ENCODE assay signal across 9 cellular contexts in genomic region chr11:115334932-115335788, GRCh38.
DNase-seq lines count a peak whose midpoint lies in the region; ATAC-seq and TF ChIP-seq lines count a peak whose summit lies in the region.
"Had no signal": no experiment of that assay in that cellular context is flagged by ENCODE, and none has a peak within 500 bp of the region (broad histone marks: within the 10 kb centered on the region; RNA-seq: fewer than 3 reads in every experiment).

No MANE protein-coding gene starts in this region.

- no peak overlapping the region for H3K27ac ChIP-seq in body of pancreas

- peak; percentile 61 for TF ChIP-seq CTCF in GM10248 (IDR thresholded peaks at IDR 0.05; ENCODE audit: control extremely low read depth, extremely low read depth, low read depth, missing control alignments)
- TF ChIP-seq CTCF in body of pancreas (IDR thresholded peaks at IDR 0.05), result peak; percentile 60 to 69 (median 65)

- POLR2A ChIA-PET in GM10248 (lab: Yijun Ruan, JAX), result no interaction called here

- 44 to 46% methylated on average over 3 of the region's 3 CpGs for WGBS in body of pancreas, 2 donors

- no peaks in the 10 kb centered on the region for H3K27me3 ChIP-seq in body of pancreas

- H3K36me3 ChIP-seq in body of pancreas (replicated peaks in 1 of 2; ENCODE audit: insufficient read depth in 1 of 2, low read depth in 2 of 2), result no peaks in the 10 kb centered on the region

- no peak for ATAC-seq in body of pancreas
- ATAC-seq in GM19395 (IDR thresholded peaks at IDR 0.05; ENCODE audit: unreplicated experiment), result no peak
- ATAC-seq in HG02884 (IDR thresholded peaks at IDR 0.05; ENCODE audit: unreplicated experiment), result no peak
- ATAC-seq in HG02798 (IDR thresholded peaks at IDR 0.05; ENCODE audit: poor library complexity, unreplicated experiment), result no peak
- ATAC-seq: naive thymus-derived CD8-positive, alpha-beta T cell had no signal

- CTCF ChIA-PET in GM10248 (lab: Yijun Ruan, JAX), result interaction anchor here (0.6 to 2.3 kb wide), 12 partner anchors 10 to 972 kb away, joined by 3 to 20 read pairs (median 4); no protein-coding TSS in a partner anchor

- no peaks in the 10 kb centered on the region for H3K9me3 ChIP-seq in body of pancreas

- H3K4me1 ChIP-seq in body of pancreas, result no peaks in the 10 kb centered on the region

- intact Hi-C loops in body of pancreas (cut with DNase I), result no loop called here

- no peak overlapping the region for H3K4me3 ChIP-seq in body of pancreas

- TF ChIP-seq POLR2A in body of pancreas (IDR thresholded peaks at IDR 0.05), result no peak

- peak; percentile 9 for DNase-seq in GM10248 (ENCODE audit: extremely low spot score)
- peak; percentile 47 for DNase-seq in NAMALWA (ENCODE audit: low spot score)
- no peak for DNase-seq in body of pancreas
- peak; percentile 34 to 47 for DNase-seq in lung microvascular endothelial cell (ENCODE audit: low read depth in 2 of 2)
- no peak for DNase-seq in GDM1 (lab: John Stamatoyannopoulos, UW)

Comparison
In these comparisons a context has a peak if more than half of its experiments do, and no peak if none do; other contexts are left out.
1. DNase-seq: peak in GM10248 (single experiment), NAMALWA (single experiment) and lung microvascular endothelial cell (2 of 2); none in body of pancreas (0 of 4) and GDM1 (single experiment).